16 cellular contexts compared by ENCODE assay signal in the genomic region with DNA sequence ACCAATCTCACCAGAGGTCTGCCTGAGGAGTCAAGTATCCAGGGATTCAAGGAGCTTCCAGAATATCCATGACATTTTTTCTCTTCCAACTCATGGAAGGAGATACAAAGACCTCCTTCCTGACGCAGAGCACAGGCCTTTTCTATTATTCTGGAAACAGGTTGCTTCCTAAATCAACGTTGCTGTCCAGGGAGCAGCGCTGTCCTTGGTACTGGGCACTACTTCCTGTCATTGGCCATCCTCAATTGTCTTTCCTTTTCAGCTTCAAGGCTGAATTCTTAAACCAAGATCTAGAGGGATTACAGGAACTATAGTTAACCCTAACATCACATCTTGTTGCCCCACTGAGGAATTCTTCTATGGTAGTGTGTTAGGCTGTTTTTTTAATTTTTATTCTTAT. TPM values are rescaled to one million over a fixed set of nuclear protein-coding genes. Genes with fewer than 3 reads are reported as not detected.
DNase-seq lines count a peak whose midpoint lies in the region; ATAC-seq and TF ChIP-seq lines count a peak whose summit lies in the region.
"Had no signal": no experiment of that assay in that cellular context is flagged by ENCODE, and none has a peak within 500 bp of the region (broad histone marks: within the 10 kb centered on the region; RNA-seq: fewer than 3 reads in every experiment).

No MANE protein-coding gene starts in this region.

- H3K27me3 ChIP-seq in mammary epithelial cell (ENCODE audit: insufficient read depth, low read length) = no peaks in the 10 kb centered on the region

- intact Hi-C loops in mammary epithelial cell (cut with micrococcal nuclease) = no loop called here

- CTCF ChIA-PET in mammary epithelial cell (lab: Charles Lee; ENCODE audit: low non-redundant PET) = no interaction called here

- TF ChIP-seq CTCF in mammary epithelial cell (conservative IDR thresholded peaks at IDR 0.05 in 1 of 2, IDR thresholded peaks at IDR 0.05 in 1 of 2; ENCODE audit: extremely low read depth in 1 of 2, insufficient read depth in 1 of 2, low read depth in 1 of 2, low read length in 2 of 2) = no peak

- H2AFZ ChIP-seq in mammary epithelial cell (ENCODE audit: low read depth, low read length) = no peak overlapping the region

- in situ Hi-C loops in mammary epithelial cell (cut with MboI; ENCODE audit: low sequenced_read_pairs in 2 of 2) = no loop called here

- no peaks in the 10 kb centered on the region for H4K20me1 ChIP-seq in mammary epithelial cell (ENCODE audit: insufficient read depth, low read length)

- no peaks in the 10 kb centered on the region for H3K79me2 ChIP-seq in mammary epithelial cell (ENCODE audit: insufficient read depth, low read length)

- dilution Hi-C loops in mammary epithelial cell (cut with HindIII; ENCODE audit: low sequenced_read_pairs) = no loop called here

- no TSS peak for BruUV-seq in mammary epithelial cell (replicated peaks; lab: Mats Ljungman, UMichigan)

- no peak overlapping the region for H3K9ac ChIP-seq in mammary epithelial cell (ENCODE audit: insufficient read depth, low read length)

- H3K4me2 ChIP-seq in mammary epithelial cell (ENCODE audit: insufficient read depth, low read depth, low read length) = no peak overlapping the region

- H3K36me3 ChIP-seq in mammary epithelial cell (ENCODE audit: insufficient read depth, low read length) = no peaks in the 10 kb centered on the region
- H3K36me3 ChIP-seq: thoracic aorta had no signal

- WGBS in mammary epithelial cell (ENCODE audit: low coverage, missing lambda C conversion rate) = 17% methylated on average over 3 of the region's 3 CpGs

- no peak overlapping the region for H3K4me3 ChIP-seq in mammary epithelial cell (replicated peaks in 1 of 3; ENCODE audit: insufficient read depth in 1 of 3, low read depth in 2 of 3, low read length in 3 of 3)
- H3K4me3 ChIP-seq: thoracic aorta had no signal

- no peak for ATAC-seq in GM18870 (IDR thresholded peaks at IDR 0.05; ENCODE audit: unreplicated experiment)
- ATAC-seq: CD8-positive, alpha-beta T cell had no signal

- DNase-seq in ELR (ENCODE audit: low read depth) = peak; percentile 13
- peak; percentile 23 for DNase-seq in NCI-H226
- peak; percentile 23 for DNase-seq in mammary epithelial cell
- DNase-seq in lung microvascular endothelial cell (ENCODE audit: low read depth in 2 of 2) = peak; percentile 45 to 49
- no peak for DNase-seq in NCI-H1417 (lab: John Stamatoyannopoulos, UW)
- DNase-seq in NK-92 treated with Interleukin-12 subunit alpha and Interleukin-12 subunit beta, amount 100 ng/mL, for 24 hours (lab: John Stamatoyannopoulos, UW) = no peak
- no peak for DNase-seq in NCI-H2081 treated with DMSO at 0.1 percent for 48 hours (lab: John Stamatoyannopoulos, UW)
- DNase-seq: activated CD4-positive, CD25-positive, alpha-beta regulatory T cell treated with anti-CD3 and anti-CD28 coated beads, Interleukin-2, amount 50 U/mL, for 72 hours; CD8-positive, alpha-beta T cell; erythroblast; immature natural killer cell; NCI-H774 had no signal

- H3K4me1 ChIP-seq in mammary epithelial cell (ENCODE audit: insufficient read depth, low read length) = no peaks in the 10 kb centered on the region

- H3K27ac ChIP-seq in mammary epithelial cell (ENCODE audit: insufficient read depth, low read depth, low read length) = no peak overlapping the region
- H3K27ac ChIP-seq: thoracic aorta had no signal

- peaks cover 3% of the 10 kb centered on the region for H3K9me3 ChIP-seq in mammary epithelial cell (replicated peaks; ENCODE audit: insufficient read depth, low read length)
- H3K9me3 ChIP-seq: thoracic aorta had no signal

RNA-seq across cellular contexts. Expression of gene TBC1D21, which starts 50.4 kb away (rescaled TPM):
- total RNA-seq in mammary epithelial cell (not detected), lung microvascular endothelial cell (not detected in 2 replicates)
- not detected for polyA plus RNA-seq in mammary epithelial cell
- polyA minus RNA-seq in mammary epithelial cell = not detected
- total RNA-seq: activated T-helper 1 cell treated with anti-CD3 and anti-CD28 coated beads, Interleukin-12 subunit alpha, Interleukin-12 subunit beta, Interleukin-2, Interleukin-4 antibody, amounts not matched to agents 30 ng/mL and 10 ng/mL and 1 ng/mL, durations not matched to agents 14 hours and 24 hours and 36 hours; cardiac septum; CD8-positive, alpha-beta T cell; thoracic aorta had no signal
- polyA plus RNA-seq: immature natural killer cell had no signal

Comparison
In these comparisons a context has a peak if more than half of its experiments do, and no peak if none do; other contexts are left out.
1. DNase-seq: peak in ELR (single experiment), NCI-H226 (single experiment), mammary epithelial cell (single experiment) and lung microvascular endothelial cell (2 of 2); none in NCI-H1417 (0 of 3), NK-92 treated with Interleukin-12 subunit alpha and Interleukin-12 subunit beta, amount 100 ng/mL, for 24 hours (single experiment) and NCI-H2081 treated with DMSO at 0.1 percent for 48 hours (single experiment).